8 cellular contexts compared by ENCODE assay signal in genomic region chr19:459724-460511, GRCh38. TPM values are rescaled to one million over a fixed set of nuclear protein-coding genes. Genes with fewer than 3 reads are reported as not detected.
DNase-seq lines count a peak whose midpoint lies in the region; ATAC-seq and TF ChIP-seq lines count a peak whose summit lies in the region.

No MANE protein-coding gene starts in this region.

- peak overlapping the region; percentile 82 for H3K27ac ChIP-seq in temporal lobe (ENCODE audit: low read depth, low read length)

- peak overlapping the region; percentile 45 for H3K4me3 ChIP-seq in BE2C (ENCODE audit: low read depth, low read length)
- peak overlapping the region; percentile 44 for H3K4me3 ChIP-seq in MG63
- H3K4me3 ChIP-seq in WI38 (ENCODE audit: low read depth, low read length): peak overlapping the region; percentile 54
- H3K4me3 ChIP-seq in epithelial cell of esophagus (ENCODE audit: low read length): peak overlapping the region; percentile 44

- DNase-seq in BE2C (peak; percentile 46), MG63 (no peak), epithelial cell of esophagus (ENCODE audit: low read depth) (no peak), midbrain (lab: John Stamatoyannopoulos, UW) (peak; percentile 62), DMS114 treated with DMSO at 0.1 percent for 48 hours (lab: John Stamatoyannopoulos, UW; ENCODE audit: unreplicated experiment) (no peak)

- no peak for ATAC-seq in HG02840 (IDR thresholded peaks at IDR 0.05; ENCODE audit: low FRiP score, unreplicated experiment)

- H3K4me1 ChIP-seq in BE2C: no peaks in the 10 kb centered on the region

- H3K9me3 ChIP-seq in BE2C (no peaks in the 10 kb centered on the region), MG63 (no peaks in the 10 kb centered on the region)

- H3K27me3 ChIP-seq in BE2C: peaks cover 18% of the 10 kb centered on the region
- H3K27me3 ChIP-seq in MG63: no peaks in the 10 kb centered on the region

- H3K36me3 ChIP-seq in BE2C: no peaks in the 10 kb centered on the region
- H3K36me3 ChIP-seq in MG63: no peaks in the 10 kb centered on the region

- TF ChIP-seq CTCF in BE2C (IDR thresholded peaks at IDR 0.05; ENCODE audit: low read depth, low read length): no peak
- no peak for TF ChIP-seq CTCF in WI38 (IDR thresholded peaks at IDR 0.05; ENCODE audit: low read depth, low read length)
- peak; percentile 12 for TF ChIP-seq CTCF in epithelial cell of esophagus (IDR thresholded peaks at IDR 0.05; ENCODE audit: insufficient read depth, low read depth, low read length, missing control alignments)

RNA-seq across cellular contexts. Expression of gene SHC2, which starts 0.9 kb away (rescaled TPM):
- polyA plus RNA-seq in BE2C (2012; ENCODE audit: insufficient read depth, insufficient read length, low read depth): 1.8 TPM
- total RNA-seq in MG63 (2014; rRNA removed; shearing (Covaris generic); ENCODE audit: low replicate concordance): not detected in 2 replicates
- total RNA-seq in temporal lobe: 8.9 TPM

RNA-seq across cellular contexts. Expression of gene MADCAM1, which starts 36.4 kb away (rescaled TPM):
- polyA plus RNA-seq in BE2C (2012; ENCODE audit: insufficient read depth, insufficient read length, low read depth): 2.2 TPM
- total RNA-seq in MG63 (2014; rRNA removed; shearing (Covaris generic); ENCODE audit: low replicate concordance): not detected in 2 replicates
- total RNA-seq in temporal lobe: 0.74 TPM

RNA-seq across cellular contexts. Expression of gene TPGS1, which starts 47.4 kb away (rescaled TPM):
- 78.4 TPM for polyA plus RNA-seq in BE2C (2012; ENCODE audit: insufficient read depth, insufficient read length, low read depth)
- 22.6 and 27.7 TPM in 2 replicates for total RNA-seq in MG63 (2014; rRNA removed; shearing (Covaris generic); ENCODE audit: low replicate concordance)
- 12.8 TPM for total RNA-seq in temporal lobe

RNA-seq across cellular contexts. Expression of gene C2CD4C, which starts 51.0 kb away (rescaled TPM):
- polyA plus RNA-seq in BE2C (2012; ENCODE audit: insufficient read depth, insufficient read length, low read depth): 0.19 TPM
- not detected in 2 replicates for total RNA-seq in MG63 (2014; rRNA removed; shearing (Covaris generic); ENCODE audit: low replicate concordance)
- 16.0 TPM for total RNA-seq in temporal lobe

Comparison
In these comparisons a context has a peak if more than half of its experiments do, and no peak if none do; other contexts are left out.
1. DNase-seq: peak in BE2C (single experiment) and midbrain (single experiment); none in MG63 (single experiment), epithelial cell of esophagus (single experiment) and DMS114 treated with DMSO at 0.1 percent for 48 hours (single experiment).
2. Peak in every context shown above with its lines, with median percentiles within 50 percentile points of each other: H3K4me3 ChIP-seq.